ENCODE assay signal across 22 cellular contexts in the genomic region with DNA sequence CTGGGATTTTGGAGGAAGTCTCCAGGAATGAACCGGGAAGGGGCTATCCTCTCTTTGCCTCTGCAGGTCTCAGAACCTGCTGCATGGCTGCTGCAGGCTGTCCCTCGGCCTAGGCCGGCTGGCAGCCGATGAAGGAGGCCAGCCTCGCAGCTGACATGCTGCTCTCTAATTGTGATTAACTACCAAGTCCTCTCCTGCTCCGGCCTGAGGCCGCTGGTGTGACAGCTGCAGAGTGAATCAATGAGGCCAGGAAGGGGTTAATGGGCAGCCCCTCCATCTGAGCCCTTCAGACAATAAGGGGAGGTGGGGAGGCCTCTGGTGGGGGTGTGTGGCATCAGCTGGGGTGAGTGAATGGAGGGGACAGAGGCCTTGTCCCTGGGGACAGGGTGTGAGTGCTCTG. TPM values are rescaled to one million over a fixed set of nuclear protein-coding genes. Genes with fewer than 3 reads are reported as not detected.
"Had no signal": no experiment of that assay in that cellular context is flagged by ENCODE, and none has a peak within 500 bp of the region (broad histone marks: within the 10 kb centered on the region; RNA-seq: fewer than 3 reads in every experiment).

No MANE protein-coding gene starts in this region.

- ATAC-seq: gastroesophageal sphincter; natural killer cell treated with Interleukin-12 subunit alpha and Interleukin-12 subunit beta and Interleukin-15 and Interleukin-18, amount 100 ng/mL, for 72 hours; right cardiac atrium; stimulated activated naive CD8-positive, alpha-beta T cell treated with anti-CD3 and anti-CD28 coated beads, Interleukin-15, Interleukin-2, amounts not matched to agents 100 U/mL and 50 U/mL, for 24 hours had no signal

- H3K4me1 ChIP-seq: gastroesophageal sphincter, suprapubic skin had no signal

- H3K9me3 Mint-ChIP-seq: dendritic cell treated with granulocyte-macrophage colony-stimulating factor and Interleukin-4, amounts not matched to agents 40 ng/mL and 50 ng/mL, for 4 days; immature natural killer cell; natural killer cell treated with Interleukin-12 subunit alpha and Interleukin-12 subunit beta and Interleukin-15 and Interleukin-18, amount 100 ng/mL, for 72 hours; type B pancreatic cell had no signal

- H3K4me3 Mint-ChIP-seq: dendritic cell treated with granulocyte-macrophage colony-stimulating factor and Interleukin-4, amounts not matched to agents 40 ng/mL and 50 ng/mL, for 4 days; natural killer cell treated with Interleukin-12 subunit alpha and Interleukin-12 subunit beta and Interleukin-15 and Interleukin-18, amount 100 ng/mL, for 72 hours; type B pancreatic cell had no signal

- H3K27me3 ChIP-seq: thyroid gland had no signal

- H3K9me3 ChIP-seq: esophagus squamous epithelium, gastroesophageal sphincter, left ventricle myocardium inferior, neutrophil, suprapubic skin, thyroid gland had no signal

- H3K4me3 ChIP-seq: esophagus squamous epithelium, gastroesophageal sphincter, left ventricle myocardium inferior, lung, suprapubic skin, thyroid gland had no signal

- H3K27ac ChIP-seq: esophagus squamous epithelium, gastroesophageal sphincter, left ventricle myocardium inferior, neutrophil, suprapubic skin, thyroid gland had no signal

- H3K36me3 ChIP-seq: esophagus squamous epithelium, gastroesophageal sphincter, left ventricle myocardium inferior, neutrophil, suprapubic skin, thyroid gland had no signal

- H3K36me3 Mint-ChIP-seq: immature natural killer cell; natural killer cell treated with Interleukin-12 subunit alpha and Interleukin-12 subunit beta and Interleukin-15 and Interleukin-18, amount 100 ng/mL, for 72 hours; type B pancreatic cell had no signal

- H3K27ac Mint-ChIP-seq: dendritic cell treated with granulocyte-macrophage colony-stimulating factor and Interleukin-4, amounts not matched to agents 40 ng/mL and 50 ng/mL, for 4 days; immature natural killer cell; natural killer cell treated with Interleukin-12 subunit alpha and Interleukin-12 subunit beta and Interleukin-15 and Interleukin-18, amount 100 ng/mL, for 72 hours; type B pancreatic cell had no signal

- DNase-seq: esophagus squamous epithelium; foreskin fibroblast; immature natural killer cell; left ventricle myocardium inferior; mesenchymal stem cell; midbrain; posterior cingulate gyrus; right cardiac atrium; small intestine; stimulated activated CD4-positive, alpha-beta T cell treated with anti-CD3 and anti-CD28 coated beads, Interleukin-2, amount 100 ng/mL, for 48 hours; stimulated activated naive CD8-positive, alpha-beta T cell treated with anti-CD3 and anti-CD28 coated beads, Interleukin-15, Interleukin-2, amounts not matched to agents 100 U/mL and 50 U/mL, for 24 hours; thyroid gland had no signal

RNA-seq across cellular contexts. Expression of a gene that starts 34.5 kb away (rescaled TPM):
- total RNA-seq: natural killer cell treated with Interleukin-12 subunit alpha and Interleukin-12 subunit beta and Interleukin-15 and Interleukin-18, amount 100 ng/mL, for 72 hours; osteoblast had no signal
- polyA plus RNA-seq: immature natural killer cell had no signal

RNA-seq across cellular contexts. Expression of a gene that starts 58.2 kb away (rescaled TPM):
- total RNA-seq: epithelial cell of proximal tubule; esophagus squamous epithelium; gastroesophageal sphincter; left ventricle myocardium inferior; lung; natural killer cell treated with Interleukin-12 subunit alpha and Interleukin-12 subunit beta and Interleukin-15 and Interleukin-18, amount 100 ng/mL, for 72 hours; osteoblast; right cardiac atrium; suprapubic skin; thyroid gland had no signal
- polyA plus RNA-seq: immature natural killer cell, keratinocyte, lung, right cardiac atrium, small intestine had no signal
